In the genomic region with DNA sequence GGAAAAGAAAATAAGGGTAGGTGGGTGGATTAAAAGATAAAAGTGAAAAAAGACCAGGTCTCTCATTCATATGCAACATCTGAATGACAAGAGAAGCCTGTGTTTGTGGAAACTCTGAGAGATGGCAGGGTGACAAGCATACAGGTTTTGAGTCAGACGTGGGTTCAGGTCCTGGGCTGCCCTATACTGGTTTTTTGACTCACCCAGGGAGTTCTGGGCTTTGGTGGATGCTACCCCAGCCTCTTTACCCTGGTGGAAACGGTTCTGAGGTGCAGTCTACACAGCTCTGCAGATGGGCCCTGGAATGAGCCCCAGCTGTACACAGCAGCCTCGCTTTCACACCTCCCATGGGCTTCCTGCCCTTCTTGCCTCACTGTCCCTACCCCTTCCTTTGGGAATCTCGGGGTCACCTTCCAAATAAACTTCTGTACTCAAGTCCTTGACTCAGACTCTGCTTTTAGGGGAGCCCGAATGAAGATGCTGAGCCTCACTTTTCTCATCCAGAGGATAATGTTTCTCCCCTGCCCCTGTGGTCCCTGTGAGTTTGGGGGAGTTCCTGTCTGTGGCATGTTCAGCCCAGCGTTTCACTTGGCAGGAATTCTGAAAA, we compare ENCODE assay signal across 10 cellular contexts.
DNase-seq lines count a peak whose midpoint lies in the region.
"Had no signal": no experiment of that assay in that cellular context is flagged by ENCODE, and none has a peak within 500 bp of the region (broad histone marks: within the 10 kb centered on the region; RNA-seq: fewer than 3 reads in every experiment).

No MANE protein-coding gene starts in this region.

- H3K9me3 ChIP-seq in iPS-18a (ENCODE audit: control insufficient read depth, low read depth, low read length), result no peaks in the 10 kb centered on the region
- H3K9me3 ChIP-seq: lower lobe of right lung, transverse colon had no signal

- H3K4me1 ChIP-seq in iPS-18a (ENCODE audit: control insufficient read depth, low read depth, low read length), result peaks cover 19% of the 10 kb centered on the region
- H3K4me1 ChIP-seq: lower lobe of right lung had no signal

- peak overlapping the region; percentile 9 for H3K9ac ChIP-seq in iPS-18a (ENCODE audit: low read length)

- no peak overlapping the region for H3K4me3 ChIP-seq in iPS-18a (ENCODE audit: low read length)
- H3K4me3 ChIP-seq: lower lobe of right lung, transverse colon had no signal

- no peaks in the 10 kb centered on the region for H3K27me3 ChIP-seq in iPS-18a (ENCODE audit: control insufficient read depth, insufficient read depth, low read length)
- H3K27me3 ChIP-seq: transverse colon had no signal

- DNase-seq in activated CD4-positive, CD25-positive, alpha-beta regulatory T cell treated with anti-CD3 and anti-CD28 coated beads, Interleukin-2, amount 50 U/mL, for 16 hours (ENCODE audit: low read depth, low spot score), result peak; percentile 18
- DNase-seq in activated CD4-positive, CD25-positive, alpha-beta regulatory T cell treated with anti-CD3 and anti-CD28 coated beads, Interleukin-2, amount 50 U/mL, for 72 hours, result no peak
- DNase-seq in activated CD4-positive, alpha-beta T cell treated with anti-CD3 and anti-CD28 coated beads, Interleukin-2, amount 50 U/mL, for 24 hours (ENCODE audit: low read depth in 1 of 2, low spot score in 1 of 2), result peak; percentile 23 to 77
- DNase-seq in stimulated activated CD8-positive, alpha-beta memory T cell treated with anti-CD3 and anti-CD28 coated beads, Interleukin-7, amount 100 ng/mL, for 48 hours (ENCODE audit: extremely low read depth in 1 of 2, low read depth in 1 of 2), result peak; percentile 37 to 66
- DNase-seq in substantia nigra (lab: John Stamatoyannopoulos, UW) (no peak), ACHN (no peak), ecto neural progenitor cell (ENCODE audit: low spot score) (no peak)
- DNase-seq: lower lobe of right lung had no signal

- H3K36me3 ChIP-seq in iPS-18a (ENCODE audit: control insufficient read depth, low read depth, low read length), result peaks cover 1% of the 10 kb centered on the region
- H3K36me3 ChIP-seq: lower lobe of right lung, transverse colon had no signal

- H3K27ac ChIP-seq in iPS-18a (ENCODE audit: low read length) (peak overlapping the region; percentile 37), substantia nigra (ENCODE audit: low read depth, low read length, poor library complexity, severe bottlenecking) (no peak overlapping the region)
- H3K27ac ChIP-seq: lower lobe of right lung had no signal

- in situ Hi-C loops in ACHN (cut with HindIII; ENCODE audit: low pct_ligation_motif_present, low pct_unique_long_range_greater_than_20kb, low sequenced_read_pairs), result no loop called here

Comparison
In these comparisons a context has a peak if more than half of its experiments do, and no peak if none do; other contexts are left out.
1. DNase-seq: peak in activated CD4-positive, CD25-positive, alpha-beta regulatory T cell treated with anti-CD3 and anti-CD28 coated beads, Interleukin-2, amount 50 U/mL, for 16 hours (single experiment), activated CD4-positive, alpha-beta T cell treated with anti-CD3 and anti-CD28 coated beads, Interleukin-2, amount 50 U/mL, for 24 hours (2 of 2) and stimulated activated CD8-positive, alpha-beta memory T cell treated with anti-CD3 and anti-CD28 coated beads, Interleukin-7, amount 100 ng/mL, for 48 hours (2 of 2); none in activated CD4-positive, CD25-positive, alpha-beta regulatory T cell treated with anti-CD3 and anti-CD28 coated beads, Interleukin-2, amount 50 U/mL, for 72 hours (single experiment), substantia nigra (0 of 49), ACHN (single experiment) and ecto neural progenitor cell (single experiment).